Comparison of ENCODE assay signal across 23 cellular contexts in the genomic region with DNA sequence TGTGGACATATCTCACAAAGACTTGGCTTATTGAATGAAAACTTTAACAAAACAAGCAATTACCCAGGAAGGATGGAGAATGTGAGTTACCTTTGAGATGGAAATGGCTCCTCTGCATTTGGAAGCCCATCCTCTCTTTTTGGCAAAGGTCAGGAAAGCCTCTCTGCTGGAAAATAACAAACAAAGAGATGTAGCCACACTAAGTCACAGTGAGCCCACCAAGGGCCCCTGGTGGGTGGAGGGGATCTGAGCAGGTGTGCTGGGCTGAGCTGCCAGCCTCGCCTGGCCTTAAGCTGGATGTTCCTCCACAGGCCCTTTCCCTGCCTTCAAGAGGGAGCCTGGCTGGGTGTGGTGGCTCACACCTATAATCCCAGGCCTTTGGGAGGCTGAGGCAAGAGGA.
"Had no signal": no experiment of that assay in that cellular context is flagged by ENCODE, and none has a peak within 500 bp of the region (broad histone marks: within the 10 kb centered on the region; RNA-seq: fewer than 3 reads in every experiment).

No MANE protein-coding gene starts in this region.

- H3K9ac ChIP-seq: neural progenitor cell, parathyroid adenoma had no signal

- ATAC-seq: natural killer cell, right lobe of liver had no signal

- H3K4me2 ChIP-seq: neural progenitor cell, smooth muscle cell had no signal

- H3K4me1 Mint-ChIP-seq: mesothelial cell of epicardium, naive B cell, natural killer cell, nephron progenitor cell, neural progenitor cell had no signal

- H3K4me1 ChIP-seq: left ventricle myocardium inferior, neural progenitor cell, parathyroid adenoma, right atrium auricular region, right lobe of liver, transverse colon, upper lobe of left lung, vagina had no signal

- DNase-seq: hippocampal formation; islet precursor cell; left ventricle myocardium inferior; mesendoderm; naive B cell; natural killer cell; nephron progenitor cell; occipital lobe; right lobe of liver; stimulated activated CD4-positive, alpha-beta T cell treated with anti-CD3 and anti-CD28 coated beads, Interleukin-1b, Interleukin-23, amount 100 ng/mL, for 48 hours; stimulated activated CD4-positive, alpha-beta T cell treated with anti-CD3 and anti-CD28 coated beads, Interleukin-4, amount 100 ng/mL, for 1 hour; stimulated activated naive CD4-positive, alpha-beta T cell; transverse colon had no signal

- H2AFZ ChIP-seq: neural progenitor cell, parathyroid adenoma had no signal

- H3K36me3 Mint-ChIP-seq: mesothelial cell of epicardium, naive B cell, natural killer cell, neural progenitor cell had no signal

- H3K36me3 ChIP-seq: left ventricle myocardium inferior, neural progenitor cell, neutrophil, right atrium auricular region, right lobe of liver, transverse colon, upper lobe of left lung, vagina had no signal

- H3K9me3 Mint-ChIP-seq: mesothelial cell of epicardium; natural killer cell; nephron progenitor cell; neural progenitor cell; stimulated activated naive CD8-positive, alpha-beta T cell treated with anti-CD3 and anti-CD28 coated beads, Interleukin-15, Interleukin-2, amounts not matched to agents 100 ng/mL and 50 ng/mL, for 24 hours had no signal

- H3K27ac ChIP-seq: left ventricle myocardium inferior, neural progenitor cell, neutrophil, parathyroid adenoma, right atrium auricular region, right lobe of liver, transverse colon, upper lobe of left lung, vagina had no signal

- H3K4me3 ChIP-seq: left ventricle myocardium inferior, lung, neural progenitor cell, right atrium auricular region, right lobe of liver, smooth muscle cell, transverse colon, upper lobe of left lung, vagina had no signal

- H3K4me3 Mint-ChIP-seq: mesothelial cell of epicardium; natural killer cell; nephron progenitor cell; neural progenitor cell; stimulated activated naive CD8-positive, alpha-beta T cell treated with anti-CD3 and anti-CD28 coated beads, Interleukin-15, Interleukin-2, amounts not matched to agents 100 ng/mL and 50 ng/mL, for 24 hours had no signal

- H3K79me2 ChIP-seq: parathyroid adenoma had no signal

- H3K27me3 ChIP-seq: neural progenitor cell, neutrophil, right atrium auricular region, right lobe of liver, transverse colon, upper lobe of left lung, vagina had no signal

- H3K9me3 ChIP-seq: left ventricle myocardium inferior, neutrophil, right atrium auricular region, right lobe of liver, transverse colon, upper lobe of left lung, vagina had no signal

- H3K27ac Mint-ChIP-seq: mesothelial cell of epicardium; naive B cell; natural killer cell; nephron progenitor cell; neural progenitor cell; stimulated activated naive CD8-positive, alpha-beta T cell treated with anti-CD3 and anti-CD28 coated beads, Interleukin-15, Interleukin-2, amounts not matched to agents 100 ng/mL and 50 ng/mL, for 24 hours had no signal
